Comparison of ENCODE assay signal across 3 cellular contexts in genomic region chr11:23164022-23164421, GRCh38.
"Had no signal": no experiment of that assay in that cellular context is flagged by ENCODE, and none has a peak within 500 bp of the region (broad histone marks: within the 10 kb centered on the region; RNA-seq: fewer than 3 reads in every experiment).

No MANE protein-coding gene starts in this region.

- DNase-seq: GDM1, GF-D8 had no signal

- H3K4me3 ChIP-seq: GM12878 had no signal
